In the genomic region with DNA sequence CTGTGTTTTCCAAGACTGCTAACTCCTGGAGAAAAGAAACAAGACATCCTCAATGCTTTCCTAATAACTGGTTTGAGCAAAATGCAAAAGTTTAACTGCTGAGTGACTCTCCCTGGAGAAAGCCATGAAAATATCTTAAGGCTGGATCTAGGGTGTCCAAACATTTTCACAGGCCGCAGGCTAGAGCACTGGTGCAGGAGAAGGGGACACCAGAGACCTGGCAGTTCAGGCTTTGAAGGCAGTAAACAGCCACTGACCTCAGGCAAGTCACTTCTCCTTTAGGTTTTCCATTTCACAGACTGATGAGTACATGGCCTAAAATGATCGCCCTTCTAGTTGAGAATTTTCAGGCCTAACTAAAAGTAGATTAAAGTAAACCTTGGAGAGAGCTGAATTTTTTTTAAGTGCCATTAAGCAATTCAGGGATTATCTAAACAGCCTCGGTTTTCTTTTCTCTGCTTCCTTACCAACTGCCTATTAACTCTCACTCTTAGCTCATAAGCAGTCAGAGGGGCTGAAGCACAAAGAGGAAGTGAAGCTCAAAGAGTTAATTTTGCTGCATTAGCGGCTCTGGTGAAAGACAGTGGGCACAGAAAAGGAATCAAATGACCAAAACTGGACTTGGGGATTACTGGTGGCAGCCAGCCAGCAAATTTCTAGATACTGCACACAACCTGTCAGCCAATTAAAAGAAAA, we compare ENCODE assay signal across 8 cellular contexts. TPM values are rescaled to one million over a fixed set of nuclear protein-coding genes. Genes with fewer than 3 reads are reported as not detected.
DNase-seq lines count a peak whose midpoint lies in the region; ATAC-seq lines count a peak whose summit lies in the region.

No MANE protein-coding gene starts in this region.

- H3K9me3 Mint-ChIP-seq in activated CD4-positive, alpha-beta T cell treated with anti-CD3 and anti-CD28 coated beads, Interleukin-2, amount 10 ng/mL, durations not matched to agents 24 days and 14 days: no peaks in the 10 kb centered on the region
- H3K9me3 Mint-ChIP-seq in activated CD4-positive, alpha-beta T cell treated with anti-CD3 and anti-CD28 coated beads, Interleukin-2, amount 10 ng/mL, durations not matched to agents 7 days and 5 days: no peaks in the 10 kb centered on the region

- no peak for DNase-seq in activated CD4-positive, alpha-beta T cell treated with anti-CD3 and anti-CD28 coated beads, Interleukin-2, amount 10 ng/mL, durations not matched to agents 24 days and 14 days
- no peak for DNase-seq in activated CD4-positive, alpha-beta T cell treated with anti-CD3 and anti-CD28 coated beads, Interleukin-2, amount 10 ng/mL, durations not matched to agents 7 days and 5 days
- peak; percentile 87 for DNase-seq in SKM-1 (lab: John Stamatoyannopoulos, UW; ENCODE audit: unreplicated experiment)
- no peak for DNase-seq in SW 1271 (lab: John Stamatoyannopoulos, UW)
- no peak for DNase-seq in stimulated activated naive CD4-positive, alpha-beta T cell (lab: John Stamatoyannopoulos, UW)

- H3K27ac ChIP-seq in iPS-18a (ENCODE audit: low read length) (no peak overlapping the region), stomach smooth muscle (ENCODE audit: low read length) (peak overlapping the region; percentile 37)

- CTCF ChIA-PET in activated CD4-positive, alpha-beta T cell treated with anti-CD3 and anti-CD28 coated beads, Interleukin-2, amount 10 ng/mL, durations not matched to agents 7 days and 5 days (lab: Charles Lee): no interaction called here

- H3K4me3 ChIP-seq in iPS-18a (ENCODE audit: low read length): peak overlapping the region; percentile 98
- H3K4me3 ChIP-seq in stomach smooth muscle (ENCODE audit: low read length in 2 of 2): peak overlapping the region; percentile 53 to 55

- ATAC-seq in GM19324 (IDR thresholded peaks at IDR 0.05; ENCODE audit: low FRiP score, unreplicated experiment): no peak

- POLR2A ChIA-PET in activated CD4-positive, alpha-beta T cell treated with anti-CD3 and anti-CD28 coated beads, Interleukin-2, amount 10 ng/mL, durations not matched to agents 7 days and 5 days (lab: Charles Lee): interaction anchor here (0.6 to 0.7 kb wide), 2 partner anchors 72 to 79 kb away, joined by 3 to 9 read pairs; no protein-coding TSS in a partner anchor

- peaks cover 4% of the 10 kb centered on the region for H3K36me3 Mint-ChIP-seq in activated CD4-positive, alpha-beta T cell treated with anti-CD3 and anti-CD28 coated beads, Interleukin-2, amount 10 ng/mL, durations not matched to agents 24 days and 14 days (ENCODE audit: low read depth)
- H3K36me3 Mint-ChIP-seq in activated CD4-positive, alpha-beta T cell treated with anti-CD3 and anti-CD28 coated beads, Interleukin-2, amount 10 ng/mL, durations not matched to agents 7 days and 5 days (ENCODE audit: low read depth): no peaks in the 10 kb centered on the region

- peaks cover 24% of the 10 kb centered on the region for H3K4me1 ChIP-seq in iPS-18a (ENCODE audit: control insufficient read depth, low read depth, low read length)
- peaks cover 35% of the 10 kb centered on the region for H3K4me1 ChIP-seq in stomach smooth muscle (ENCODE audit: control insufficient read depth, insufficient read depth, low read length)

- H3K27me3 Mint-ChIP-seq in activated CD4-positive, alpha-beta T cell treated with anti-CD3 and anti-CD28 coated beads, Interleukin-2, amount 10 ng/mL, durations not matched to agents 24 days and 14 days: peaks cover 5% of the 10 kb centered on the region
- H3K27me3 Mint-ChIP-seq in activated CD4-positive, alpha-beta T cell treated with anti-CD3 and anti-CD28 coated beads, Interleukin-2, amount 10 ng/mL, durations not matched to agents 7 days and 5 days: no peaks in the 10 kb centered on the region

- no peak overlapping the region for H3K27ac Mint-ChIP-seq in activated CD4-positive, alpha-beta T cell treated with anti-CD3 and anti-CD28 coated beads, Interleukin-2, amount 10 ng/mL, durations not matched to agents 24 days and 14 days
- no peak overlapping the region for H3K27ac Mint-ChIP-seq in activated CD4-positive, alpha-beta T cell treated with anti-CD3 and anti-CD28 coated beads, Interleukin-2, amount 10 ng/mL, durations not matched to agents 7 days and 5 days

- peaks cover 6% of the 10 kb centered on the region for H3K4me1 Mint-ChIP-seq in activated CD4-positive, alpha-beta T cell treated with anti-CD3 and anti-CD28 coated beads, Interleukin-2, amount 10 ng/mL, durations not matched to agents 24 days and 14 days
- H3K4me1 Mint-ChIP-seq in activated CD4-positive, alpha-beta T cell treated with anti-CD3 and anti-CD28 coated beads, Interleukin-2, amount 10 ng/mL, durations not matched to agents 7 days and 5 days: peaks cover 21% of the 10 kb centered on the region

- H3K4me3 Mint-ChIP-seq in activated CD4-positive, alpha-beta T cell treated with anti-CD3 and anti-CD28 coated beads, Interleukin-2, amount 10 ng/mL, durations not matched to agents 24 days and 14 days: peak overlapping the region; percentile 32
- no peak overlapping the region for H3K4me3 Mint-ChIP-seq in activated CD4-positive, alpha-beta T cell treated with anti-CD3 and anti-CD28 coated beads, Interleukin-2, amount 10 ng/mL, durations not matched to agents 7 days and 5 days

- H3K9me3 ChIP-seq in iPS-18a (ENCODE audit: control insufficient read depth, low read depth, low read length) (no peaks in the 10 kb centered on the region), stomach smooth muscle (ENCODE audit: control insufficient read depth in 2 of 2, low read length in 2 of 2) (no peaks in the 10 kb centered on the region)

- H3K36me3 ChIP-seq in iPS-18a (ENCODE audit: control insufficient read depth, low read depth, low read length): peaks cover 16% of the 10 kb centered on the region
- no peaks in the 10 kb centered on the region for H3K36me3 ChIP-seq in stomach smooth muscle (ENCODE audit: control insufficient read depth in 2 of 2, insufficient read depth in 2 of 2, low read length in 2 of 2)

- no peaks in the 10 kb centered on the region for H3K27me3 ChIP-seq in iPS-18a (ENCODE audit: control insufficient read depth, insufficient read depth, low read length)
- H3K27me3 ChIP-seq in stomach smooth muscle (ENCODE audit: control insufficient read depth in 1 of 2, insufficient read depth in 2 of 2, low read length in 2 of 2): no peaks in the 10 kb centered on the region

- intact Hi-C loops in activated CD4-positive, alpha-beta T cell treated with anti-CD3 and anti-CD28 coated beads, Interleukin-2, amount 10 ng/mL, durations not matched to agents 24 days and 14 days (cut with micrococcal nuclease): no loop called here

- H3K9ac ChIP-seq in iPS-18a (ENCODE audit: low read length) (no peak overlapping the region), stomach smooth muscle (ENCODE audit: low read length in 2 of 2) (peak overlapping the region; percentile 37 to 60)

RNA-seq across cellular contexts. Expression of gene CHKA, which starts 2.3 kb away (rescaled TPM):
- 15.1 TPM in 2 replicates for total RNA-seq in activated CD4-positive, alpha-beta T cell treated with anti-CD3 and anti-CD28 coated beads, Interleukin-2, amount 10 ng/mL, durations not matched to agents 24 days and 14 days
- 1 to 10 TPM; 4.5 to 6.3 TPM for total RNA-seq in activated CD4-positive, alpha-beta T cell treated with anti-CD3 and anti-CD28 coated beads, Interleukin-2, amount 10 ng/mL, durations not matched to agents 7 days and 5 days
